In the genomic region with DNA sequence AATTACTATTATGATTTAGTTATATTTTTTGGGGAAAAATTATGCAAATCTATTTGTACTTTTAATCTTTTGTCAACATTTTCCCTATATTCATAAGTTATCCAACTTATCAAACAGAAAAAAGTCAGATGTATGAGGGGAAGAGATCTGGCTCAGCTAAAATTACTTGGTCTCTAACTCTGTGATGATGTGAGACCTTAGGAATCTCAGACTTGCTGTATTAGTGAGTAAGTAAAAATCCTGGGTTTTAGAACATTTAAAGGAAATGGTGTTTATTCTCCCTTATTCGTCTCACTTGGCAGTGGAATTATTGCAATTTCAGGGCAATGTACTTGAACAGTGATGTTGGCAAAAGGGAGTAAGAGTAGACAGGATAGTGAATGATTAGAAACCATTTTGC, we compare ENCODE assay signal across 28 cellular contexts.
DNase-seq lines count a peak whose midpoint lies in the region; ATAC-seq and TF ChIP-seq lines count a peak whose summit lies in the region.
"Had no signal": no experiment of that assay in that cellular context is flagged by ENCODE, and none has a peak within 500 bp of the region (broad histone marks: within the 10 kb centered on the region; RNA-seq: fewer than 3 reads in every experiment).

No MANE protein-coding gene starts in this region.

- H3K4me3 Mint-ChIP-seq in chondrocyte (ENCODE audit: unreplicated experiment), result no peak overlapping the region
- H3K4me3 Mint-ChIP-seq: activated CD4-positive, alpha-beta T cell treated with anti-CD3 and anti-CD28 coated beads, Interleukin-2, amount 10 ng/mL, durations not matched to agents 7 days and 5 days; activated naive CD8-positive, alpha-beta T cell treated with anti-CD3 and anti-CD28 coated beads, Interleukin-2, amount 10 ng/mL, durations not matched to agents 7 days and 5 days; activated T-helper 17 cell treated with anti-CD3 and anti-CD28 coated beads, Interleukin-2, amount 50 U/mL, for 72 hours; IgD-negative memory B cell; natural killer cell treated with Interleukin-12 subunit alpha and Interleukin-12 subunit beta and Interleukin-15 and Interleukin-18, amount 100 ng/mL, for 72 hours; stimulated activated naive CD8-positive, alpha-beta T cell treated with anti-CD3 and anti-CD28 coated beads, Interleukin-15, Interleukin-2, amounts not matched to agents 100 ng/mL and 50 ng/mL, for 24 hours; T-cell had no signal

- ATAC-seq in HG03108 (IDR thresholded peaks at IDR 0.05; ENCODE audit: unreplicated experiment), result no peak
- ATAC-seq in HG03521 (IDR thresholded peaks at IDR 0.05; ENCODE audit: unreplicated experiment), result no peak
- ATAC-seq: activated T-helper 17 cell treated with anti-CD3 and anti-CD28 coated beads, Interleukin-2, amount 50 U/mL, for 72 hours; gastrocnemius medialis; left colon; natural killer cell treated with Interleukin-12 subunit alpha and Interleukin-12 subunit beta and Interleukin-15 and Interleukin-18, amount 100 ng/mL, for 72 hours; PC-3; psoas muscle; T-cell had no signal

- H3K9ac ChIP-seq in mesendoderm (ENCODE audit: low read length), result no peak overlapping the region
- H3K9ac ChIP-seq: BLaER1 treated with 17β-estradiol and CSF1 and Interleukin-3, amounts not matched to agents 10 nM and 100 nM had no signal

- H3K79me1 ChIP-seq in mesendoderm (ENCODE audit: low read length), result no peaks in the 10 kb centered on the region

- H2BK15ac ChIP-seq in mesendoderm (replicated peaks; ENCODE audit: low read depth), result no peak overlapping the region

- H4K5ac ChIP-seq in mesendoderm (ENCODE audit: low read length), result no peak overlapping the region

- H3K36me3 Mint-ChIP-seq in chondrocyte (ENCODE audit: low read depth), result peaks cover 3% of the 10 kb centered on the region
- H3K36me3 Mint-ChIP-seq: activated naive CD8-positive, alpha-beta T cell treated with anti-CD3 and anti-CD28 coated beads, Interleukin-2, amount 10 ng/mL, durations not matched to agents 7 days and 5 days; IgD-negative memory B cell; T-cell had no signal

- no peaks in the 10 kb centered on the region for H3K27me3 ChIP-seq in mesendoderm (ENCODE audit: insufficient read depth, low read length, poor library complexity)
- H3K27me3 ChIP-seq: BLaER1 treated with 17β-estradiol and CSF1 and Interleukin-3, amounts not matched to agents 10 nM and 100 nM; cardiac muscle cell; dorsolateral prefrontal cortex; gastrocnemius medialis; MG63; transverse colon had no signal

- TF ChIP-seq CTCF in chondrocyte (IDR thresholded peaks at IDR 0.05), result no peak

- H3K27me3 Mint-ChIP-seq in chondrocyte (ENCODE audit: low read depth), result no peaks in the 10 kb centered on the region

- no peak overlapping the region for H4K8ac ChIP-seq in mesendoderm (ENCODE audit: low read depth, low read length)

- no peaks in the 10 kb centered on the region for H3K36me3 ChIP-seq in mesendoderm (ENCODE audit: control insufficient read depth, insufficient read depth, low read length)
- H3K36me3 ChIP-seq: BLaER1 treated with 17β-estradiol and CSF1 and Interleukin-3, amounts not matched to agents 10 nM and 100 nM; cardiac muscle cell; gastrocnemius medialis; MG63; transverse colon had no signal

- H2BK5ac ChIP-seq in mesendoderm (ENCODE audit: low read length), result no peak overlapping the region

- no peak overlapping the region for H3K4ac ChIP-seq in mesendoderm (ENCODE audit: low read depth, low read length)

- DNase-seq in HCEC 1CT, result peak; percentile 20
- DNase-seq in chondrocyte (ENCODE audit: low spot score), result no peak
- peak; percentile 31 for DNase-seq in mesendoderm
- no peak for DNase-seq in NCI-H2029 treated with DMSO at 0.1 percent for 48 hours (lab: John Stamatoyannopoulos, UW)
- DNase-seq in OCI-M1 (lab: John Stamatoyannopoulos, UW), result no peak
- DNase-seq: activated CD4-positive, alpha-beta T cell treated with anti-CD3 and anti-CD28 coated beads, Interleukin-2, amount 10 ng/mL, durations not matched to agents 7 days and 5 days; activated naive CD8-positive, alpha-beta T cell treated with anti-CD3 and anti-CD28 coated beads, Interleukin-2, amount 10 ng/mL, durations not matched to agents 7 days and 5 days; dorsolateral prefrontal cortex; gastrocnemius medialis; left colon; MG63; NCI-H146; NCI-H774; PC-3; psoas muscle; SHP77 treated with DMSO at 0.1 percent for 48 hours; small intestine; stimulated activated CD4-positive, alpha-beta T cell treated with anti-CD3 and anti-CD28 coated beads, Interleukin-4, amount 100 ng/mL, for 24 hours; T-cell; transverse colon had no signal

- H3K4me3 ChIP-seq in mesendoderm (ENCODE audit: low read length), result no peak overlapping the region
- H3K4me3 ChIP-seq: BLaER1 treated with 17β-estradiol and CSF1 and Interleukin-3, amounts not matched to agents 10 nM and 100 nM; cardiac muscle cell; dorsolateral prefrontal cortex; gastrocnemius medialis; MG63; psoas muscle; transverse colon had no signal

- H2AK5ac ChIP-seq in mesendoderm (ENCODE audit: low read length), result no peak overlapping the region

- WGBS in mesendoderm (ENCODE audit: extremely low coverage, insufficient coverage, low lambda C conversion rate), result no CpG with 5 or more reads among the region's 1 CpG

- peaks cover 23% of the 10 kb centered on the region for H3K4me1 Mint-ChIP-seq in chondrocyte (ENCODE audit: low read depth)
- H3K4me1 Mint-ChIP-seq: activated CD4-positive, alpha-beta T cell treated with anti-CD3 and anti-CD28 coated beads, Interleukin-2, amount 10 ng/mL, durations not matched to agents 7 days and 5 days; activated naive CD8-positive, alpha-beta T cell treated with anti-CD3 and anti-CD28 coated beads, Interleukin-2, amount 10 ng/mL, durations not matched to agents 7 days and 5 days; activated T-helper 17 cell treated with anti-CD3 and anti-CD28 coated beads, Interleukin-2, amount 50 U/mL, for 72 hours; T-cell had no signal

- no peak overlapping the region for H2BK120ac ChIP-seq in mesendoderm (ENCODE audit: low read depth, low read length)

- H3K4me1 ChIP-seq in mesendoderm (ENCODE audit: control insufficient read depth, low read depth, low read length), result no peaks in the 10 kb centered on the region
- H3K4me1 ChIP-seq: BLaER1 treated with 17β-estradiol and CSF1 and Interleukin-3, amounts not matched to agents 10 nM and 100 nM; gastrocnemius medialis; psoas muscle; transverse colon had no signal

- H3K27ac Mint-ChIP-seq in chondrocyte (ENCODE audit: unreplicated experiment), result peak overlapping the region; percentile 88
- H3K27ac Mint-ChIP-seq: activated CD4-positive, alpha-beta T cell treated with anti-CD3 and anti-CD28 coated beads, Interleukin-2, amount 10 ng/mL, durations not matched to agents 7 days and 5 days; activated naive CD8-positive, alpha-beta T cell treated with anti-CD3 and anti-CD28 coated beads, Interleukin-2, amount 10 ng/mL, durations not matched to agents 7 days and 5 days; activated T-helper 17 cell treated with anti-CD3 and anti-CD28 coated beads, Interleukin-2, amount 50 U/mL, for 72 hours; natural killer cell treated with Interleukin-12 subunit alpha and Interleukin-12 subunit beta and Interleukin-15 and Interleukin-18, amount 100 ng/mL, for 72 hours; stimulated activated naive CD8-positive, alpha-beta T cell treated with anti-CD3 and anti-CD28 coated beads, Interleukin-15, Interleukin-2, amounts not matched to agents 100 ng/mL and 50 ng/mL, for 24 hours; T-cell had no signal

- H3K9me3 Mint-ChIP-seq in chondrocyte (ENCODE audit: low read depth), result peaks cover 5% of the 10 kb centered on the region

- H3K27ac ChIP-seq in mesendoderm (ENCODE audit: low read depth, low read length), result no peak overlapping the region
- H3K27ac ChIP-seq: BLaER1 treated with 17β-estradiol and CSF1 and Interleukin-3, amounts not matched to agents 10 nM and 100 nM; cardiac muscle cell; dorsolateral prefrontal cortex; gastrocnemius medialis; psoas muscle; transverse colon had no signal

- H3K79me2 ChIP-seq in mesendoderm (ENCODE audit: control insufficient read depth, insufficient read depth, low read length), result no peaks in the 10 kb centered on the region

- H3K23ac ChIP-seq in mesendoderm (ENCODE audit: low read length), result no peak overlapping the region

- no peak overlapping the region for H3K4me2 ChIP-seq in mesendoderm (ENCODE audit: low read length)
- H3K4me2 ChIP-seq: BLaER1 treated with 17β-estradiol and CSF1 and Interleukin-3, amounts not matched to agents 10 nM and 100 nM had no signal

- no peak overlapping the region for H3K18ac ChIP-seq in mesendoderm (ENCODE audit: low read length)

- H3K56ac ChIP-seq in mesendoderm (ENCODE audit: low read length), result no peak overlapping the region

Comparison
In these comparisons a context has a peak if more than half of its experiments do, and no peak if none do; other contexts are left out.
1. DNase-seq: peak in HCEC 1CT (single experiment) and mesendoderm (single experiment); none in chondrocyte (single experiment), NCI-H2029 treated with DMSO at 0.1 percent for 48 hours (single experiment) and OCI-M1 (single experiment).